In the genomic region with DNA sequence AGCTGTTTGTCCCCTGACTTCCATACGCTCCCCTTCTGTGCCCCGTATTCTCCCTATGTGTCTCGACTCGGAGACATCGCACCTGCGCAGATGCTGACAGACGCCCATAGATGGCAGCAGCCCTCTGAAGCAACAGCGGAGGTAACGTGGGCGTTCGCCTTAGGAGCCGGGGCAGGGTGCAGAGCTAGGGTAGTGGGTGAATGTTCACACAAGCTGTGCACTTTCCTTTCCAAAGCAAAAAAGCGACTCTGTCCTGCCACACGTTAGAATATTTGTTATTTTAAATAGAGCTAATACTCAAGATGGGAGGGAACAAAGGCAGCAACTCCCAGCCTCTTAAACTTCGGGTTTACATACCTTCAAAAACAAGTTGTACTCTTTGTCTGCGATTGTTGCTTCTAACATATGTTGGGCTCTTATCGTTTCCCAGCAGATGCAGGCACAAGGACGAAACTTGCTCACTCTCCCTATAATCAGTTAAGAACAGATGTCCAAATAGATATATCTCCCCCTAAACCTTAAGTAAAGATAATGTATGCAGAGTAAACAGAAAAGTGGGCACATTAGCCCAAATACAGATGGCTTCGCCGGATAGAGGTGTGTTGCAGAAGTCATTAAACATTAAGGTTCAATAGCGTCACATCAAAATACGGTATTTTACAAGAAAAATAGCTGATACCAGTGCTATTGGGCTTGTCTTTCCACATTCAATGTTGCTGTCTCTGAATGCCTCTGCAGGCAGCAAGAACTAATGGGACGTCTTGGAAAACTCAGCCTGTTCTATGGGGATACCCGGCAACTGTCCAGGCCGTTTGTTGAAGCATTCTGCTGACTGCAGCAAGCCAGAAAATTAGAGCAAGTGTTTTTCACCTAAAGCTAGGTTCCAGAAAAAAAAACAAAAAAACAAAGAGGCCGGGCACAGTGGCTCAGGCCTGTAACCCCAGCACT, we compare ENCODE assay signal across 8 cellular contexts.
A peak's percentile ranks its signal among the peaks of the same experiment; 100 is the strongest.
DNase-seq lines count a peak whose midpoint lies in the region; ATAC-seq and TF ChIP-seq lines count a peak whose summit lies in the region.

No MANE protein-coding gene starts in this region.

- peak; percentile 41 for DNase-seq in DMS 273 (lab: John Stamatoyannopoulos, UW; ENCODE audit: unreplicated experiment)
- DNase-seq in DMS 273 treated with DMSO at 0.1 percent for 48 hours (lab: John Stamatoyannopoulos, UW): no peak
- DNase-seq in NB4 (ENCODE audit: low read depth): peak; percentile 92
- peak; percentile 88 for DNase-seq in activated CD4-positive, alpha-beta T cell treated with anti-CD3 and anti-CD28 coated beads for 48 hours
- no peak for DNase-seq in chondrocyte (ENCODE audit: low spot score)
- DNase-seq in lower lobe of right lung: peak; percentile 91
- peak; percentile 66 for DNase-seq in stimulated activated CD8-positive, alpha-beta memory T cell treated with anti-CD3 and anti-CD28 coated beads, Interleukin-12 subunit alpha, Interleukin-12 subunit beta, amount 100 ng/mL, for 4 hours (ENCODE audit: low read depth)

- no peaks in the 10 kb centered on the region for H3K27me3 Mint-ChIP-seq in chondrocyte (ENCODE audit: low read depth)

- no peak for TF ChIP-seq POLR2A in NB4 (IDR thresholded peaks at IDR 0.05; ENCODE audit: extremely low read depth, insufficient read length)

- peak overlapping the region; percentile 14 for H3K27ac Mint-ChIP-seq in chondrocyte (ENCODE audit: unreplicated experiment)

- intact Hi-C loops in lower lobe of right lung (cut with DNase I): no loop called here

- no peaks in the 10 kb centered on the region for H3K36me3 ChIP-seq in lower lobe of right lung

- H3K4me3 Mint-ChIP-seq in chondrocyte (ENCODE audit: unreplicated experiment): peak overlapping the region; percentile 52

- H3K27me3 ChIP-seq in lower lobe of right lung (ENCODE audit: low read depth): no peaks in the 10 kb centered on the region

- H3K9me3 Mint-ChIP-seq in chondrocyte (ENCODE audit: low read depth): no peaks in the 10 kb centered on the region

- peaks cover 26% of the 10 kb centered on the region for H3K4me1 Mint-ChIP-seq in chondrocyte (ENCODE audit: low read depth)

- ATAC-seq in HG02588 (IDR thresholded peaks at IDR 0.05; ENCODE audit: unreplicated experiment): peak; percentile 97
- ATAC-seq in lower lobe of right lung: peak; percentile 92 to 94

- TF ChIP-seq CTCF in NB4 (IDR thresholded peaks at IDR 0.05; ENCODE audit: low read depth, low read length): peak; percentile 72
- peak; percentile 88 for TF ChIP-seq CTCF in chondrocyte (IDR thresholded peaks at IDR 0.05)
- peak; percentile 60 for TF ChIP-seq CTCF in lower lobe of right lung (IDR thresholded peaks at IDR 0.05)

- H3K9me3 ChIP-seq in lower lobe of right lung: no peaks in the 10 kb centered on the region

- peaks cover 1% of the 10 kb centered on the region for H3K36me3 Mint-ChIP-seq in chondrocyte (ENCODE audit: low read depth)

- H3K4me3 ChIP-seq in NB4 (ENCODE audit: low read depth, low read length) (peak overlapping the region; percentile 17), lower lobe of right lung (no peak overlapping the region)

- H3K27ac ChIP-seq in lower lobe of right lung: no peak overlapping the region

- peaks cover 5% of the 10 kb centered on the region for H3K4me1 ChIP-seq in lower lobe of right lung

Comparison
In these comparisons a context has a peak if more than half of its experiments do, and no peak if none do; other contexts are left out.
1. DNase-seq: peak in DMS 273 (single experiment), NB4 (single experiment), activated CD4-positive, alpha-beta T cell treated with anti-CD3 and anti-CD28 coated beads for 48 hours (single experiment), lower lobe of right lung (single experiment) and stimulated activated CD8-positive, alpha-beta memory T cell treated with anti-CD3 and anti-CD28 coated beads, Interleukin-12 subunit alpha, Interleukin-12 subunit beta, amount 100 ng/mL, for 4 hours (single experiment); none in DMS 273 treated with DMSO at 0.1 percent for 48 hours (single experiment) and chondrocyte (single experiment).
2. Peak in every context shown above with its lines, with median percentiles within 50 percentile points of each other: CTCF ChIP-seq.